ENCODE assay signal across 1 cellular context in genomic region chr2:37635359-37636208, GRCh38.
TF ChIP-seq lines count a peak whose summit lies in the region.

No MANE protein-coding gene starts in this region.

TF ChIP-seq in GM12878, 131 proteins besides CTCF, POLR2A, EP300 and RAD21 (continued from another document and continues in another):
- TF ChIP-seq ZBTB11 (CRISPR knock-in tag; IDR thresholded peaks at IDR 0.05): no peak
- peak; percentile 86 for TF ChIP-seq CREM (IDR thresholded peaks at IDR 0.05; ENCODE audit: low read depth)
- TF ChIP-seq BRCA1 (IDR thresholded peaks at IDR 0.05; ENCODE audit: low read depth, low read length): no peak
- TF ChIP-seq RELB (IDR thresholded peaks at IDR 0.05; ENCODE audit: low read depth): peak; percentile 89
- TF ChIP-seq TCF3 (IDR thresholded peaks at IDR 0.05; ENCODE audit: borderline replicate concordance, insufficient read depth, low read depth, low read length): peak; percentile 8; the same call in 1 of the 2 replicates
- TF ChIP-seq IRF4 (IDR thresholded peaks at IDR 0.05; ENCODE audit: low read depth, low read length): 0 out of 2 replicates have a peak, but pooled peaks have one; percentile 30
- TF ChIP-seq PRDM15 (CRISPR knock-in tag; IDR thresholded peaks at IDR 0.05): no peak
- TF ChIP-seq SMC3 (IDR thresholded peaks at IDR 0.05; ENCODE audit: borderline replicate concordance, low read length): no peak
- TF ChIP-seq USF2 (IDR thresholded peaks at IDR 0.05; ENCODE audit: borderline replicate concordance, low read depth, low read length): peak; percentile 40; the same call in 1 of the 2 replicates
- no peak; the same call in 1 of the 2 replicates for TF ChIP-seq MTA3 (IDR thresholded peaks at IDR 0.05; ENCODE audit: borderline replicate concordance, low read length)
- 0 out of 2 replicates have a peak, but pooled peaks have one; percentile 43 for TF ChIP-seq TARDBP (IDR thresholded peaks at IDR 0.05; ENCODE audit: borderline replicate concordance)
- no peak for TF ChIP-seq IRF5 (IDR thresholded peaks at IDR 0.05; ENCODE audit: borderline replicate concordance)
- TF ChIP-seq SIX5 (IDR thresholded peaks at IDR 0.05; ENCODE audit: low read depth, low read length, severe bottlenecking): no peak
- no peak for TF ChIP-seq E2F8 (IDR thresholded peaks at IDR 0.05; ENCODE audit: low read depth, partially characterized antibody)
- TF ChIP-seq ZBED1 (IDR thresholded peaks at IDR 0.05; ENCODE audit: borderline replicate concordance): peak; percentile 97
- TF ChIP-seq BCL3 (IDR thresholded peaks at IDR 0.05; ENCODE audit: borderline replicate concordance, insufficient read depth, low read depth, low read length, poor library complexity, severe bottlenecking): peak; percentile 99
- TF ChIP-seq ASH2L (IDR thresholded peaks at IDR 0.05; ENCODE audit: borderline replicate concordance, low read depth): no peak
- no peak; the same call in 1 of the 2 replicates for TF ChIP-seq ZNF207 (IDR thresholded peaks at IDR 0.05; ENCODE audit: borderline replicate concordance)
- TF ChIP-seq ZNF622 (IDR thresholded peaks at IDR 0.05): no peak
- no peak for TF ChIP-seq NFYA (IDR thresholded peaks at IDR 0.05; ENCODE audit: borderline replicate concordance, low read depth, low read length)
- TF ChIP-seq RFX5 (IDR thresholded peaks at IDR 0.05; ENCODE audit: low read depth, low read length): no peak
- TF ChIP-seq ZNF24 (IDR thresholded peaks at IDR 0.05): peak; percentile 57; the same call in 1 of the 2 replicates
- no peak for TF ChIP-seq ZBTB4 (CRISPR knock-in tag; IDR thresholded peaks at IDR 0.05)
- peak; percentile 60; the same call in 1 of the 2 replicates for TF ChIP-seq CHD2 (IDR thresholded peaks at IDR 0.05; ENCODE audit: borderline replicate concordance, low read depth, low read length)
- 0 out of 2 replicates have a peak, but pooled peaks have one; percentile 23 for TF ChIP-seq RCOR1 (conservative IDR thresholded peaks at IDR 0.05; ENCODE audit: low read depth, low read length)
- no peak for TF ChIP-seq NKRF (conservative IDR thresholded peaks at IDR 0.05)
- peak; percentile 17; the same call in 2 of the 3 replicates for TF ChIP-seq POU2F2 (IDR thresholded peaks at IDR 0.05; ENCODE audit: borderline replicate concordance, low read depth, low read length)
- TF ChIP-seq FOS (IDR thresholded peaks at IDR 0.05; ENCODE audit: borderline replicate concordance, extremely low read depth, insufficient read length): no peak
- TF ChIP-seq FOXK2 (IDR thresholded peaks at IDR 0.05): no peak; the same call in 1 of the 2 replicates
- peak; percentile 64; the same call in 1 of the 2 replicates for TF ChIP-seq TCF12 (IDR thresholded peaks at IDR 0.05; ENCODE audit: low read depth, low read length)
- TF ChIP-seq EED (IDR thresholded peaks at IDR 0.05; ENCODE audit: low read depth): peak; percentile 89
- peak; percentile 7; the same call in 1 of the 2 replicates for TF ChIP-seq MAX (IDR thresholded peaks at IDR 0.05; ENCODE audit: low read depth, low read length)
- no peak for TF ChIP-seq NRF1 (conservative IDR thresholded peaks at IDR 0.05; ENCODE audit: low read depth, low read length)
- TF ChIP-seq NFIC (IDR thresholded peaks at IDR 0.05; ENCODE audit: low read depth, low read length): peak; percentile 94
- peak; percentile 35 for TF ChIP-seq SMAD5 (IDR thresholded peaks at IDR 0.05; ENCODE audit: low read depth)
- TF ChIP-seq KLF5 (IDR thresholded peaks at IDR 0.05; ENCODE audit: partially characterized antibody): no peak
